In the genomic region with DNA sequence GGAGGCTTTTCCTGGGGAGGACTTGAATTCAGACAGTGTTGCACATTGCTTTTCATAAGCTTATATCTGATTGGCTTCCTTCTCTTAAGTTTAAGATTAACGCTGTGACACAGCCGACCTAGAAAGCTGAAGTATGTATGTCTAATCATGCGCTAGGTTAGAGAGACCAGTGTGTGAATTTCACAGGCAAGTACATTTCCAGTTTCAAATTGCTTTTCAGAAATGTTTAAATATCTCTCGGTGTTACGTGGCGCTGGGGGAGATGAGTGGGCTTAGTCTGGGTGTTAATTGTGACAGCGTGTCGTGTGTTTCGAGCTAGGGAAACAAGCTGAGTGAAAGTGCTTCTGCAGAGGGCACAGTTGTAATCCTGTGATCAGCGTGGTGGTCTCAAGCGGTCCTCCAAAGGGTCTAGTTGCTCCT, we compare ENCODE assay signal across 11 cellular contexts.
DNase-seq lines count a peak whose midpoint lies in the region; ATAC-seq and TF ChIP-seq lines count a peak whose summit lies in the region.
"Had no signal": no experiment of that assay in that cellular context is flagged by ENCODE, and none has a peak within 500 bp of the region (broad histone marks: within the 10 kb centered on the region; RNA-seq: fewer than 3 reads in every experiment).

No MANE protein-coding gene starts in this region.

- H3K9me3 ChIP-seq in colonic mucosa, result no peaks in the 10 kb centered on the region
- no peaks in the 10 kb centered on the region for H3K9me3 ChIP-seq in muscle layer of colon (ENCODE audit: low read length)
- H3K9me3 ChIP-seq in upper lobe of left lung, result no peaks in the 10 kb centered on the region
- H3K9me3 ChIP-seq: BE2C had no signal

- H3K4me1 ChIP-seq in colonic mucosa, result no peaks in the 10 kb centered on the region
- peaks cover 43% of the 10 kb centered on the region for H3K4me1 ChIP-seq in muscle layer of colon (ENCODE audit: insufficient read depth, low read length)
- peaks cover 10 to 21% (median 15%) of the 10 kb centered on the region in 4 donors for H3K4me1 ChIP-seq in upper lobe of left lung
- H3K4me1 ChIP-seq: BE2C had no signal

- peak overlapping the region; percentile 63 for H3K27ac ChIP-seq in colonic mucosa
- peak overlapping the region; percentile 83 for H3K27ac ChIP-seq in muscle layer of colon (ENCODE audit: low read depth, low read length)
- peak overlapping the region; percentile 26 to 80 (median 74) for H3K27ac ChIP-seq in upper lobe of left lung
- H3K27ac ChIP-seq: HL-60 had no signal

- no peak for TF ChIP-seq POLR2A in upper lobe of left lung (IDR thresholded peaks at IDR 0.05)

- TF ChIP-seq CTCF in colonic mucosa (IDR thresholded peaks at IDR 0.05), result no peak
- TF ChIP-seq CTCF in upper lobe of left lung (IDR thresholded peaks at IDR 0.05), result no peak

- H3K9ac ChIP-seq in colonic mucosa (ENCODE audit: low read depth in 2 of 2, low read length in 2 of 2), result peak overlapping the region; percentile 40 to 53
- peak overlapping the region; percentile 62 for H3K9ac ChIP-seq in muscle layer of colon (ENCODE audit: low read length)

- intact Hi-C loops in colonic mucosa (cut with DNase I), result no loop called here

- H3K4me3 ChIP-seq in colonic mucosa, result peak overlapping the region; percentile 12
- H3K4me3 ChIP-seq in muscle layer of colon (ENCODE audit: low read depth in 1 of 2, low read length in 2 of 2), result peak overlapping the region; percentile 55 to 69
- H3K4me3 ChIP-seq in upper lobe of left lung, result peak overlapping the region in 3 of 4 donors; percentile 26 to 39 (median 37)

- 63 to 65% methylated on average over 11 of the region's 11 CpGs for WGBS in upper lobe of left lung, 2 donors

- H3K36me3 ChIP-seq in colonic mucosa (no peaks in the 10 kb centered on the region), muscle layer of colon (ENCODE audit: insufficient read depth, low read length) (no peaks in the 10 kb centered on the region), upper lobe of left lung (no peaks in the 10 kb centered on the region)
- H3K36me3 ChIP-seq: BE2C had no signal

- H3K27me3 ChIP-seq in colonic mucosa (no peaks in the 10 kb centered on the region), muscle layer of colon (ENCODE audit: control insufficient read depth in 1 of 2, insufficient read depth in 2 of 2, low read length in 2 of 2) (no peaks in the 10 kb centered on the region), upper lobe of left lung (no peaks in the 10 kb centered on the region)

- TF ChIP-seq EP300 in upper lobe of left lung (IDR thresholded peaks at IDR 0.05), result no peak

- ATAC-seq in upper lobe of left lung (ENCODE audit: low FRiP score in 2 of 2), result peak in 1 of 2 donors; percentile 9
- ATAC-seq in HG03571 (IDR thresholded peaks at IDR 0.05; ENCODE audit: unreplicated experiment), result no peak
- no peak for ATAC-seq in HG03520 (IDR thresholded peaks at IDR 0.05; ENCODE audit: unreplicated experiment)

- DNase-seq in NCI-H82 (lab: John Stamatoyannopoulos, UW) (peak; percentile 61), NCI-H82 treated with DMSO at 0.1 percent for 48 hours (lab: John Stamatoyannopoulos, UW; ENCODE audit: unreplicated experiment) (no peak), colonic mucosa (no peak), upper lobe of left lung (no peak), HuH-7 (ENCODE audit: low spot score) (no peak)
- DNase-seq: BE2C; stimulated activated CD4-positive, alpha-beta T cell treated with anti-CD3 and anti-CD28 coated beads, Interleukin-2, amount 100 ng/mL, for 48 hours had no signal

Comparison
In these comparisons a context has a peak if more than half of its experiments do, and no peak if none do; other contexts are left out.
1. H3K4me3 ChIP-seq: peak in every context shown above with its lines; median percentile 62 in muscle layer of colon; 37 in upper lobe of left lung; 12 in colonic mucosa.